ENCODE assay signal across 15 cellular contexts in genomic region chr4:42018451-42018850, GRCh38. TPM values are rescaled to one million over a fixed set of nuclear protein-coding genes. Genes with fewer than 3 reads are reported as not detected.
"Had no signal": no experiment of that assay in that cellular context is flagged by ENCODE, and none has a peak within 500 bp of the region (broad histone marks: within the 10 kb centered on the region; RNA-seq: fewer than 3 reads in every experiment).

No MANE protein-coding gene starts in this region.

- H3K27me3 Mint-ChIP-seq: activated naive CD8-positive, alpha-beta T cell; activated T-cell treated with anti-CD3 and anti-CD28 coated beads, Interleukin-2, amount 50 U/mL, for 24 hours; stimulated activated naive CD8-positive, alpha-beta T cell treated with anti-CD3 and anti-CD28 coated beads, Interleukin-15, Interleukin-2, amounts not matched to agents 100 ng/mL and 50 ng/mL, for 24 hours had no signal

- H3K4me3 ChIP-seq: cardiac muscle cell, esophagus muscularis mucosa, gastroesophageal sphincter, sigmoid colon, upper lobe of left lung had no signal

- H3K27ac Mint-ChIP-seq: activated naive CD8-positive, alpha-beta T cell; activated T-cell treated with anti-CD3 and anti-CD28 coated beads, Interleukin-2, amount 50 U/mL, for 24 hours; stimulated activated naive CD8-positive, alpha-beta T cell treated with anti-CD3 and anti-CD28 coated beads, Interleukin-15, Interleukin-2, amounts not matched to agents 100 ng/mL and 50 ng/mL, for 24 hours had no signal

- H3K27me3 ChIP-seq: cardiac muscle cell, esophagus muscularis mucosa, gastroesophageal sphincter, sigmoid colon, upper lobe of left lung had no signal

- H3K4me3 Mint-ChIP-seq: activated naive CD8-positive, alpha-beta T cell; activated T-cell treated with anti-CD3 and anti-CD28 coated beads, Interleukin-2, amount 50 U/mL, for 24 hours; stimulated activated naive CD8-positive, alpha-beta T cell treated with anti-CD3 and anti-CD28 coated beads, Interleukin-15, Interleukin-2, amounts not matched to agents 100 ng/mL and 50 ng/mL, for 24 hours had no signal

- H3K9me3 ChIP-seq: esophagus muscularis mucosa, gastroesophageal sphincter, sigmoid colon, upper lobe of left lung had no signal

- DNase-seq: activated effector memory CD4-positive, alpha-beta T cell treated with Interleukin-2 at 50 U/mL for 16 hours; activated T-cell treated with anti-CD3 and anti-CD28 coated beads, Interleukin-2, amount 50 U/mL, for 24 hours; anterior cingulate cortex; kidney; left ventricle myocardium superior; mesenchymal stem cell; sigmoid colon; stimulated activated CD4-positive, alpha-beta T cell treated with anti-CD3 and anti-CD28 coated beads, Interleukin-4, amount 100 ng/mL, for 1 hour; upper lobe of left lung had no signal

- ATAC-seq: gastroesophageal sphincter, left ventricle myocardium superior had no signal

- H3K4me1 ChIP-seq: esophagus muscularis mucosa had no signal

- H3K27ac ChIP-seq: cardiac muscle cell, esophagus muscularis mucosa, gastroesophageal sphincter, sigmoid colon, upper lobe of left lung had no signal

RNA-seq across cellular contexts. Expression of gene DCAF4L1, which starts 36.9 kb away (rescaled TPM):
- total RNA-seq: osteocyte had no signal
